Comparison of ENCODE assay signal across 22 cellular contexts in genomic region chr1:40896482-40896881, GRCh38. TPM values are rescaled to one million over a fixed set of nuclear protein-coding genes. Genes with fewer than 3 reads are reported as not detected.
DNase-seq lines count a peak whose midpoint lies in the region; ATAC-seq and TF ChIP-seq lines count a peak whose summit lies in the region.
"Had no signal": no experiment of that assay in that cellular context is flagged by ENCODE, and none has a peak within 500 bp of the region (broad histone marks: within the 10 kb centered on the region; RNA-seq: fewer than 3 reads in every experiment).

No MANE protein-coding gene starts in this region.

- H3K9me3 Mint-ChIP-seq in Calu3 (ENCODE audit: low read depth, unreplicated experiment): peaks cover 12% of the 10 kb centered on the region
- H3K9me3 Mint-ChIP-seq in activated CD4-positive, alpha-beta memory T cell treated with anti-CD3 and anti-CD28 coated beads, Interleukin-2, amount 10 ng/mL, durations not matched to agents 7 days and 5 days: peaks cover 27% of the 10 kb centered on the region

- peak overlapping the region; percentile 70; the same call in 1 of the 2 replicates for H3K27ac ChIP-seq in RWPE1
- H3K27ac ChIP-seq: C4-2B, HL-60, SK-N-MC had no signal

- no peak for TF ChIP-seq CTCF in Calu3 (IDR thresholded peaks at IDR 0.05; ENCODE audit: unreplicated experiment)
- TF ChIP-seq CTCF in RWPE1 (conservative IDR thresholded peaks at IDR 0.05; ENCODE audit: low read depth): no peak

- BruUV-seq in Calu3 (replicated peaks; lab: Mats Ljungman, UMichigan): no TSS peak

- no peak overlapping the region for H3K4me3 Mint-ChIP-seq in Calu3 (ENCODE audit: low read depth, unreplicated experiment)
- H3K4me3 Mint-ChIP-seq in activated CD4-positive, alpha-beta memory T cell treated with anti-CD3 and anti-CD28 coated beads, Interleukin-2, amount 10 ng/mL, durations not matched to agents 7 days and 5 days: no peak overlapping the region
- H3K4me3 Mint-ChIP-seq: HFFc6 had no signal

- CTCF ChIA-PET in Calu3 (lab: Charles Lee): no interaction called here
- CTCF ChIA-PET in RWPE1 (lab: Yijun Ruan, JAX): interaction anchor here (1.3 kb wide), 1 partner anchor 43 kb away, joined by 3 read pairs; no protein-coding TSS in a partner anchor
- CTCF ChIA-PET in activated CD4-positive, alpha-beta memory T cell treated with anti-CD3 and anti-CD28 coated beads, Interleukin-2, amount 10 ng/mL, durations not matched to agents 7 days and 5 days (lab: Charles Lee): no interaction called here

- peaks cover 49% of the 10 kb centered on the region for H3K4me1 Mint-ChIP-seq in Calu3 (ENCODE audit: low read depth, unreplicated experiment)
- H3K4me1 Mint-ChIP-seq in activated CD4-positive, alpha-beta memory T cell treated with anti-CD3 and anti-CD28 coated beads, Interleukin-2, amount 10 ng/mL, durations not matched to agents 7 days and 5 days: no peaks in the 10 kb centered on the region

- intact Hi-C loops in Calu3 (cut with micrococcal nuclease; ENCODE audit: unreplicated experiment): no loop called here

- ATAC-seq in left lobe of liver: peak; percentile 98
- no peak for ATAC-seq in GM18861 (IDR thresholded peaks at IDR 0.05; ENCODE audit: unreplicated experiment)

- POLR2A ChIA-PET in RWPE1 (lab: Yijun Ruan, JAX; ENCODE audit: low non-redundant PET): no interaction called here
- POLR2A ChIA-PET in activated CD4-positive, alpha-beta memory T cell treated with anti-CD3 and anti-CD28 coated beads, Interleukin-2, amount 10 ng/mL, durations not matched to agents 7 days and 5 days (lab: Charles Lee): no interaction called here

- peak overlapping the region; percentile 80 for H3K27ac Mint-ChIP-seq in Calu3 (ENCODE audit: unreplicated experiment)
- H3K27ac Mint-ChIP-seq in activated CD4-positive, alpha-beta memory T cell treated with anti-CD3 and anti-CD28 coated beads, Interleukin-2, amount 10 ng/mL, durations not matched to agents 7 days and 5 days: no peak overlapping the region
- H3K27ac Mint-ChIP-seq: HFFc6 had no signal

- no peaks in the 10 kb centered on the region for H3K27me3 Mint-ChIP-seq in Calu3 (ENCODE audit: unreplicated experiment)
- no peaks in the 10 kb centered on the region for H3K27me3 Mint-ChIP-seq in activated CD4-positive, alpha-beta memory T cell treated with anti-CD3 and anti-CD28 coated beads, Interleukin-2, amount 10 ng/mL, durations not matched to agents 7 days and 5 days

- DNase-seq in Calu3 (no peak), RWPE1 (ENCODE audit: low spot score) (no peak), left lobe of liver (ENCODE audit: low spot score) (peak; percentile 70), mucosa of gallbladder (ENCODE audit: low spot score) (peak; percentile 47), GM19238 (ENCODE audit: insufficient read length, low spot score) (no peak), OCI-M1 (lab: John Stamatoyannopoulos, UW) (no peak)
- DNase-seq in activated CD4-positive, alpha-beta memory T cell treated with anti-CD3 and anti-CD28 coated beads, Interleukin-2, amount 10 ng/mL, durations not matched to agents 7 days and 5 days: no peak
- DNase-seq: DMS53, EL, GF-D8, HFFc6, NCI-H1417, NCI-H1694 treated with DMSO at 0.1 percent for 48 hours, NCI-H2081 treated with DMSO at 0.1 percent for 48 hours, NCI-H2171 treated with DMSO at 0.1 percent for 48 hours, NCI-H524 treated with DMSO at 0.1 percent for 48 hours, NCI-H82, SHP77 treated with DMSO at 0.1 percent for 48 hours had no signal

- peaks cover 26% of the 10 kb centered on the region for H3K36me3 Mint-ChIP-seq in Calu3 (ENCODE audit: insufficient read depth, unreplicated experiment)
- H3K36me3 Mint-ChIP-seq in activated CD4-positive, alpha-beta memory T cell treated with anti-CD3 and anti-CD28 coated beads, Interleukin-2, amount 10 ng/mL, durations not matched to agents 7 days and 5 days (ENCODE audit: low read depth): peaks cover 14% of the 10 kb centered on the region

RNA-seq across cellular contexts. Expression of gene CITED4, which starts 34.3 kb away (rescaled TPM):
- 81.2 and 85.2 TPM in 2 replicates for total RNA-seq in Calu3 (2022)
- 29.9 TPM for total RNA-seq in left lobe of liver
- total RNA-seq in mucosa of gallbladder: 86.1 TPM
- total RNA-seq in activated CD4-positive, alpha-beta memory T cell treated with anti-CD3 and anti-CD28 coated beads, Interleukin-2, amount 10 ng/mL, durations not matched to agents 7 days and 5 days: 1 to 10 TPM; 6.9 to 7.9 TPM

Comparison
In these comparisons a context has a peak if more than half of its experiments do, and no peak if none do; other contexts are left out.
1. DNase-seq: peak in left lobe of liver (single experiment) and mucosa of gallbladder (single experiment); none in Calu3 (single experiment), RWPE1 (single experiment), GM19238 (single experiment), activated CD4-positive, alpha-beta memory T cell treated with anti-CD3 and anti-CD28 coated beads, Interleukin-2, amount 10 ng/mL, durations not matched to agents 7 days and 5 days (single experiment) and OCI-M1 (single experiment).